Comparison of ENCODE assay signal across 18 cellular contexts in genomic region chr22:27115410-27115809, GRCh38.
"Had no signal": no experiment of that assay in that cellular context is flagged by ENCODE, and none has a peak within 500 bp of the region (broad histone marks: within the 10 kb centered on the region; RNA-seq: fewer than 3 reads in every experiment).

No MANE protein-coding gene starts in this region.

- DNase-seq: activated CD4-positive, alpha-beta T cell treated with anti-CD3 and anti-CD28 coated beads for 36 hours; activated CD4-positive, alpha-beta T cell treated with anti-CD3 and anti-CD28 coated beads, Interleukin-2, amount 50 U/mL, for 48 hours; activated gamma-delta T cell treated with Interleukin-2 at 50 U/mL for 16 hours; central memory CD4-positive, alpha-beta T cell; endodermal cell; kidney; left lung; naive B cell; stimulated activated CD4-positive, alpha-beta T cell treated with anti-CD3 and anti-CD28 coated beads, Interleukin-12 subunit alpha, Interleukin-12 subunit beta, amount 100 ng/mL, for 4 hours; stimulated activated CD4-positive, alpha-beta T cell treated with anti-CD3 and anti-CD28 coated beads, Interleukin-1b, Interleukin-23, amount 100 ng/mL, for 48 hours; stimulated activated CD8-positive, alpha-beta memory T cell treated with anti-CD3 and anti-CD28 coated beads, Interleukin-4, amount 100 ng/mL, for 48 hours; stimulated activated naive CD4-positive, alpha-beta T cell had no signal

- H3K4me1 ChIP-seq: colonic mucosa, parathyroid adenoma had no signal

- H3K27ac ChIP-seq: colonic mucosa, left lung, parathyroid adenoma had no signal

- H3K4me3 Mint-ChIP-seq: activated CD4-positive, alpha-beta T cell treated with anti-CD3 and anti-CD28 coated beads for 36 hours; activated naive CD8-positive, alpha-beta T cell; activated T-helper 1 cell treated with anti-CD3 and anti-CD28 coated beads, Interleukin-12 subunit alpha, Interleukin-12 subunit beta, Interleukin-2, Interleukin-4 antibody, amounts not matched to agents 30 ng/mL and 10 ng/mL and 1 ng/mL, durations not matched to agents 14 hours and 24 hours and 36 hours; endodermal cell; naive B cell; WTC11 had no signal

- H3K4me3 ChIP-seq: colonic mucosa, left lung, mucosa of descending colon had no signal

- H3K36me3 ChIP-seq: colonic mucosa, left lung had no signal

- H3K4me1 Mint-ChIP-seq: activated CD4-positive, alpha-beta T cell treated with anti-CD3 and anti-CD28 coated beads for 36 hours; naive B cell had no signal

- H3K79me2 ChIP-seq: parathyroid adenoma had no signal

- H3K9me3 Mint-ChIP-seq: activated T-helper 1 cell treated with anti-CD3 and anti-CD28 coated beads, Interleukin-12 subunit alpha, Interleukin-12 subunit beta, Interleukin-2, Interleukin-4 antibody, amounts not matched to agents 30 ng/mL and 10 ng/mL and 1 ng/mL, durations not matched to agents 14 hours and 24 hours and 36 hours; endodermal cell; WTC11 had no signal

- H2AFZ ChIP-seq: parathyroid adenoma had no signal

- H3K36me3 Mint-ChIP-seq: activated naive CD8-positive, alpha-beta T cell; naive B cell; WTC11 had no signal

- H3K9ac ChIP-seq: parathyroid adenoma had no signal

- H3K9me3 ChIP-seq: colonic mucosa, mucosa of descending colon had no signal

- H3K27me3 ChIP-seq: colonic mucosa, left lung had no signal

- ATAC-seq: activated CD4-positive, alpha-beta T cell treated with anti-CD3 and anti-CD28 coated beads for 36 hours; left lung; WTC11 had no signal
